22 cellular contexts compared by ENCODE assay signal in genomic region chr22:46659059-46659790, GRCh38.
"Had no signal": no experiment of that assay in that cellular context is flagged by ENCODE, and none has a peak within 500 bp of the region (broad histone marks: within the 10 kb centered on the region; RNA-seq: fewer than 3 reads in every experiment).

No MANE protein-coding gene starts in this region.

- ATAC-seq: activated CD4-positive, alpha-beta T cell treated with anti-CD3 and anti-CD28 coated beads for 36 hours; activated T-cell treated with anti-CD3 and anti-CD28 coated beads, Interleukin-2, amount 50 U/mL, for 4 hours; left lobe of liver; lower lobe of right lung; naive thymus-derived CD8-positive, alpha-beta T cell; stimulated activated naive CD8-positive, alpha-beta T cell treated with anti-CD3 and anti-CD28 coated beads, Interleukin-15, Interleukin-2, amounts not matched to agents 100 U/mL and 50 U/mL, for 24 hours; upper lobe of right lung had no signal

- H3K36me3 ChIP-seq: neural progenitor cell had no signal

- DNase-seq: activated B cell treated with CpG ODN at 0.5 μM for 24 hours; activated CD4-positive, alpha-beta T cell treated with anti-CD3 and anti-CD28 coated beads for 36 hours; activated CD4-positive, alpha-beta T cell treated with anti-CD3 and anti-CD28 coated beads, Interleukin-2, amount 50 U/mL, for 4 hours; activated CD8-positive, alpha-beta memory T cell treated with anti-CD3 and anti-CD28 coated beads, Interleukin-2, amount 50 U/mL, for 48 hours; activated effector memory CD4-positive, alpha-beta T cell treated with Interleukin-2 at 50 U/mL for 16 hours; activated T-cell treated with anti-CD3 and anti-CD28 coated beads, Interleukin-2, amount 50 U/mL, for 4 hours; lower lobe of right lung; naive thymus-derived CD8-positive, alpha-beta T cell; retina; spleen; stimulated activated CD4-positive, alpha-beta T cell treated with anti-CD3 and anti-CD28 coated beads, Interleukin-4, amount 100 ng/mL, for 1 hour; stimulated activated naive CD8-positive, alpha-beta T cell treated with anti-CD3 and anti-CD28 coated beads, Interleukin-15, Interleukin-2, amounts not matched to agents 100 U/mL and 50 U/mL, for 24 hours; T-helper 9 cell; upper lobe of right lung had no signal

- H3K9me3 Mint-ChIP-seq: activated B cell treated with CpG ODN at 0.5 μM for 24 hours; activated naive CD4-positive, alpha-beta T cell treated with anti-CD3 and anti-CD28 coated beads, Interleukin-2, amount 50 U/mL, for 24 hours; activated T-cell treated with anti-CD3 and anti-CD28 coated beads, Interleukin-2, amount 50 U/mL, for 4 hours; central memory CD8-positive, alpha-beta T cell; naive thymus-derived CD8-positive, alpha-beta T cell; neural progenitor cell had no signal

- H3K4me1 ChIP-seq: lower lobe of right lung, neural progenitor cell, upper lobe of right lung had no signal

- H3K9ac ChIP-seq: neural progenitor cell had no signal

- H3K27ac Mint-ChIP-seq: activated B cell treated with CpG ODN at 0.5 μM for 24 hours; activated naive CD4-positive, alpha-beta T cell treated with anti-CD3 and anti-CD28 coated beads, Interleukin-2, amount 50 U/mL, for 24 hours had no signal

- H3K4me3 ChIP-seq: lower lobe of right lung, neural progenitor cell, SK-N-MC, spleen, upper lobe of right lung had no signal

- FAIRE-seq: astrocyte, colon had no signal

- H3K27me3 ChIP-seq: neural progenitor cell, spleen, upper lobe of right lung had no signal

- H3K27me3 Mint-ChIP-seq: activated B cell treated with CpG ODN at 0.5 μM for 24 hours; activated CD4-positive, alpha-beta T cell treated with anti-CD3 and anti-CD28 coated beads for 36 hours; activated naive CD4-positive, alpha-beta T cell treated with anti-CD3 and anti-CD28 coated beads, Interleukin-2, amount 50 U/mL, for 24 hours; central memory CD8-positive, alpha-beta T cell; naive thymus-derived CD8-positive, alpha-beta T cell had no signal

- H3K9me3 ChIP-seq: lower lobe of right lung, spleen, upper lobe of right lung had no signal

- H3K4me3 Mint-ChIP-seq: activated B cell treated with CpG ODN at 0.5 μM for 24 hours; activated CD4-positive, alpha-beta T cell treated with anti-CD3 and anti-CD28 coated beads for 36 hours; activated naive CD4-positive, alpha-beta T cell treated with anti-CD3 and anti-CD28 coated beads, Interleukin-2, amount 50 U/mL, for 24 hours; activated T-cell treated with anti-CD3 and anti-CD28 coated beads, Interleukin-2, amount 50 U/mL, for 4 hours; central memory CD8-positive, alpha-beta T cell; naive thymus-derived CD8-positive, alpha-beta T cell; neural progenitor cell had no signal

- H3K36me3 Mint-ChIP-seq: activated naive CD4-positive, alpha-beta T cell treated with anti-CD3 and anti-CD28 coated beads, Interleukin-2, amount 50 U/mL, for 24 hours; naive thymus-derived CD8-positive, alpha-beta T cell; neural progenitor cell had no signal

- H3K27ac ChIP-seq: epithelial cell of prostate, lower lobe of right lung, neural progenitor cell, SK-N-MC, upper lobe of right lung had no signal
